ENCODE assay signal across 21 cellular contexts in genomic region chr1:235375919-235376600, GRCh38. TPM values are rescaled to one million over a fixed set of nuclear protein-coding genes. Genes with fewer than 3 reads are reported as not detected.
DNase-seq lines count a peak whose midpoint lies in the region; ATAC-seq, FAIRE-seq and TF ChIP-seq lines count a peak whose summit lies in the region.
"Had no signal": no experiment of that assay in that cellular context is flagged by ENCODE, and none has a peak within 500 bp of the region (broad histone marks: within the 10 kb centered on the region; RNA-seq: fewer than 3 reads in every experiment).

No MANE protein-coding gene starts in this region.

- H3K27ac Mint-ChIP-seq in CD4-positive, alpha-beta memory T cell: peak overlapping the region in 5 of 7 donors; percentile 11 to 88 (median 37)
- peak overlapping the region; percentile 22 for H3K27ac Mint-ChIP-seq in endodermal cell

- CTCF ChIA-PET in CD4-positive, alpha-beta memory T cell (lab: Charles Lee; ENCODE audit: partially characterized antibody): no interaction called here

- no peaks in the 10 kb centered on the region for H3K27me3 Mint-ChIP-seq in CD4-positive, alpha-beta memory T cell
- no peaks in the 10 kb centered on the region for H3K27me3 Mint-ChIP-seq in endodermal cell (ENCODE audit: insufficient read depth)
- H3K27me3 Mint-ChIP-seq: CD8-positive, alpha-beta memory T cell had no signal

- H3K4me1 ChIP-seq in CD4-positive, alpha-beta memory T cell (ENCODE audit: insufficient read depth, low read length): no peaks in the 10 kb centered on the region
- H3K4me1 ChIP-seq in endodermal cell (ENCODE audit: control insufficient read depth, insufficient read depth, low read length): no peaks in the 10 kb centered on the region
- H3K4me1 ChIP-seq: BLaER1, HAP-1 had no signal

- peaks cover 0 to 1% (median 0%) of the 10 kb centered on the region in 8 donors for H3K9me3 Mint-ChIP-seq in CD4-positive, alpha-beta memory T cell
- H3K9me3 Mint-ChIP-seq in endodermal cell: peaks cover 4% of the 10 kb centered on the region
- H3K9me3 Mint-ChIP-seq: CD8-positive, alpha-beta memory T cell had no signal

- H3K4me3 Mint-ChIP-seq in CD4-positive, alpha-beta memory T cell: no peak overlapping the region
- H3K4me3 Mint-ChIP-seq in endodermal cell: no peak overlapping the region
- H3K4me3 Mint-ChIP-seq: CD8-positive, alpha-beta memory T cell had no signal

- no peak for ATAC-seq in HG03135 (IDR thresholded peaks at IDR 0.05; ENCODE audit: unreplicated experiment)
- no peak for ATAC-seq in GM19467 (IDR thresholded peaks at IDR 0.05; ENCODE audit: unreplicated experiment)

- POLR2A ChIA-PET in CD4-positive, alpha-beta memory T cell (lab: Charles Lee; ENCODE audit: partially characterized antibody): no interaction called here

- H3K4me1 Mint-ChIP-seq in CD4-positive, alpha-beta memory T cell: peaks cover 11 to 19% (median 15%) of the 10 kb centered on the region in 4 donors
- no peaks in the 10 kb centered on the region for H3K4me1 Mint-ChIP-seq in endodermal cell

- H3K27ac ChIP-seq in CD4-positive, alpha-beta memory T cell (ENCODE audit: low read depth, low read length): no peak overlapping the region
- H3K27ac ChIP-seq in WERI-Rb-1: peak overlapping the region; percentile 52
- no peak overlapping the region for H3K27ac ChIP-seq in endodermal cell (ENCODE audit: low read depth, low read length)
- H3K27ac ChIP-seq: BLaER1, HL-60 had no signal

- no peaks in the 10 kb centered on the region for H3K9me3 ChIP-seq in CD4-positive, alpha-beta memory T cell (ENCODE audit: control insufficient read depth in 1 of 2, low read length in 2 of 2)
- no peaks in the 10 kb centered on the region for H3K9me3 ChIP-seq in WERI-Rb-1 (ENCODE audit: severe bottlenecking)
- peaks cover 5% of the 10 kb centered on the region for H3K9me3 ChIP-seq in endodermal cell (ENCODE audit: control insufficient read depth, low read length)
- H3K9me3 ChIP-seq: BLaER1, HAP-1 had no signal

- peak; percentile 94 for FAIRE-seq in D721Med (lab: Jason Lieb, UNC)

- intact Hi-C loops in CD4-positive, alpha-beta memory T cell (cut with micrococcal nuclease): no loop called here

- TF ChIP-seq CTCF in D721Med (IDR thresholded peaks at IDR 0.05; ENCODE audit: insufficient read depth, missing control alignments) (no peak), WERI-Rb-1 (IDR thresholded peaks at IDR 0.05; ENCODE audit: low read depth, low read length) (no peak), endodermal cell (conservative IDR thresholded peaks at IDR 0.05) (no peak)

- H3K4me3 ChIP-seq in CD4-positive, alpha-beta memory T cell (ENCODE audit: low read length in 2 of 2): no peak overlapping the region
- H3K4me3 ChIP-seq in WERI-Rb-1 (ENCODE audit: low read depth, low read length) (no peak overlapping the region), endodermal cell (ENCODE audit: low read length) (no peak overlapping the region)
- H3K4me3 ChIP-seq: BLaER1, HAP-1 had no signal

- DNase-seq in CD4-positive, alpha-beta memory T cell: no peak
- DNase-seq in D721Med (ENCODE audit: insufficient read length, low spot score): peak; percentile 77
- peak; percentile 82 for DNase-seq in WERI-Rb-1
- no peak for DNase-seq in endodermal cell
- DNase-seq in activated CD4-positive, alpha-beta T cell treated with anti-CD3 and anti-CD28 coated beads for 48 hours: no peak
- DNase-seq: Calu3; CD8-positive, alpha-beta memory T cell; DMS53; GDM1; KG1; NCI-H1092 treated with DMSO at 0.1 percent for 48 hours; NCI-H2029 treated with DMSO at 0.1 percent for 48 hours; NCI-H226; NCI-H510A treated with DMSO at 0.1 percent for 48 hours; OCI-M1; Right ventricle myocardium superior had no signal

- 91 to 95% methylated on average over 5 to 6 of the region's 6 CpGs for WGBS in endodermal cell (ENCODE audit: insufficient coverage in 1 of 2, insufficient read length in 1 of 2), 2 experiments

- H3K9ac ChIP-seq in endodermal cell (ENCODE audit: extremely low read depth, low read length, poor library complexity, severe bottlenecking): no peak overlapping the region
- H3K9ac ChIP-seq: BLaER1 had no signal

- peaks cover 26 to 35% of the 10 kb centered on the region in 2 donors for H3K36me3 Mint-ChIP-seq in CD4-positive, alpha-beta memory T cell
- peaks cover 50% of the 10 kb centered on the region for H3K36me3 Mint-ChIP-seq in endodermal cell (ENCODE audit: low read depth)

- no peaks in the 10 kb centered on the region for H3K27me3 ChIP-seq in CD4-positive, alpha-beta memory T cell (ENCODE audit: insufficient read depth, low read length)
- no peaks in the 10 kb centered on the region for H3K27me3 ChIP-seq in WERI-Rb-1 (ENCODE audit: insufficient read depth, low read depth, severe bottlenecking)
- no peaks in the 10 kb centered on the region for H3K27me3 ChIP-seq in endodermal cell (ENCODE audit: control insufficient read depth, insufficient read depth, low read length, poor library complexity, severe bottlenecking)
- H3K27me3 ChIP-seq: BLaER1 had no signal

- H3K36me3 ChIP-seq in CD4-positive, alpha-beta memory T cell (ENCODE audit: insufficient read depth, low read length): peaks cover 15% of the 10 kb centered on the region
- peaks cover 46% of the 10 kb centered on the region for H3K36me3 ChIP-seq in WERI-Rb-1
- peaks cover 31% of the 10 kb centered on the region for H3K36me3 ChIP-seq in endodermal cell (ENCODE audit: control insufficient read depth, insufficient read depth, low read length)

RNA-seq across cellular contexts. Expression of gene TBCE, which starts 8.8 kb away (rescaled TPM):
- 10 to 100 TPM; 17.0 to 17.5 TPM for total RNA-seq in CD4-positive, alpha-beta memory T cell
- polyA plus RNA-seq in CD4-positive, alpha-beta memory T cell: 10 to 100 TPM; 18.6 to 19.1 TPM
- 10 to 100 TPM; 31.8 to 33.3 TPM for total RNA-seq in endodermal cell
- polyA plus RNA-seq in endodermal cell (2013, experiment 1 of 2): 31.3 TPM
- polyA plus RNA-seq in endodermal cell (2013, experiment 2 of 2): 23.6 TPM

RNA-seq across cellular contexts. Expression of gene GGPS1, which starts 47.7 kb away (rescaled TPM):
- total RNA-seq in CD4-positive, alpha-beta memory T cell: 10 to 100 TPM; 50.3 to 52.5 TPM
- 10 to 100 TPM; 77.9 to 79.5 TPM for polyA plus RNA-seq in CD4-positive, alpha-beta memory T cell
- 10 to 100 TPM; 56.3 to 64.6 TPM for total RNA-seq in endodermal cell
- polyA plus RNA-seq in endodermal cell (2013, experiment 1 of 2): 46.3 TPM
- polyA plus RNA-seq in endodermal cell (2013, experiment 2 of 2): 40.2 TPM

RNA-seq across cellular contexts. Expression of gene ARID4B, which starts 48.1 kb away (rescaled TPM):
- total RNA-seq in CD4-positive, alpha-beta memory T cell: 10 to 100 TPM; 95.5 to 99.5 TPM
- 10 to 100 TPM; 34.8 to 86.1 TPM for polyA plus RNA-seq in CD4-positive, alpha-beta memory T cell
- total RNA-seq in endodermal cell: 10 to 100 TPM; 40.6 to 43.1 TPM
- 36.7 TPM for polyA plus RNA-seq in endodermal cell (2013, experiment 1 of 2)
- polyA plus RNA-seq in endodermal cell (2013, experiment 2 of 2): 36.7 TPM

Comparison
In these comparisons a context has a peak if more than half of its experiments do, and no peak if none do; other contexts are left out.
1. DNase-seq: peak in D721Med (single experiment) and WERI-Rb-1 (single experiment); none in CD4-positive, alpha-beta memory T cell (0 of 5), endodermal cell (single experiment) and activated CD4-positive, alpha-beta T cell treated with anti-CD3 and anti-CD28 coated beads for 48 hours (single experiment).